Comparison of ENCODE assay signal across 8 cellular contexts in the genomic region with DNA sequence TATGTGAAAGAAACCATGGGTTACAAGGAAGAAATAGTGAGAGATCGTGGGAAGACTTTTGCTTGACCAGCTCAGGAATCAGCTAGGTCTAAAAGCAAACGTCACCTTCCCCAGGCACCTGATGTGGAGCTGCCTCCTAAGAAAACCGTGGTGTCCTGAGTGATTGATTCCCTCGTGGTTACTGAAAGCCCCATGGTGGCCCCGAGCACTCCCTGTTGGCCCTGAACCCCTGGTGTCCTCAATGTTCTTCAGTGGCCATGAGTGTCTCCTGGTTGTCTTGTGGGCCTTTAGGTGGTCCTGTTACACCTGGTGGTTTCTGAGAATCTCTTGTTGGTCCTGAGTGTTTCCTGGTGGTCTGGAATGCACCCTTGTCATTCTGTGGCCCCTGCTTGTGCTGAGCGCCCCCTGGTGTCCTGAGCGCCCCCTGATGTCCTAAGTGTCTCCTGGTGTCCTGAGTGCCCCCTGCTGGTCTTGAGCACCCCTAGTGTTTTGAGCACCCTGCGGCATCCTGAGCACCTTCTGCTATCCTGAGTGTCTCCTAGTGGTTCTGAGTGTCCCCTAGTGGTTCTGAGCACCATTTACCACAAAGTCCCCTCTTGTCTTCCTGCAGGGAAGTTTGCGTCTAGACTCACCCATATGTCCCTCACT.
DNase-seq lines count a peak whose midpoint lies in the region; ATAC-seq and TF ChIP-seq lines count a peak whose summit lies in the region.
"Had no signal": no experiment of that assay in that cellular context is flagged by ENCODE, and none has a peak within 500 bp of the region (broad histone marks: within the 10 kb centered on the region; RNA-seq: fewer than 3 reads in every experiment).

No MANE protein-coding gene starts in this region.

- no peaks in the 10 kb centered on the region for H3K36me3 Mint-ChIP-seq in activated CD4-positive, alpha-beta T cell treated with anti-CD3 and anti-CD28 coated beads, Interleukin-2, amount 10 ng/mL, durations not matched to agents 24 days and 14 days (ENCODE audit: low read depth)

- no peaks in the 10 kb centered on the region for H3K36me3 ChIP-seq in esophagus squamous epithelium
- H3K36me3 ChIP-seq: thoracic aorta had no signal

- no peaks in the 10 kb centered on the region for H3K9me3 Mint-ChIP-seq in activated CD4-positive, alpha-beta T cell treated with anti-CD3 and anti-CD28 coated beads, Interleukin-2, amount 10 ng/mL, durations not matched to agents 24 days and 14 days

- ATAC-seq in GM18861 (IDR thresholded peaks at IDR 0.05; ENCODE audit: unreplicated experiment) (peak; percentile 48), GM18511 (IDR thresholded peaks at IDR 0.05; ENCODE audit: unreplicated experiment) (no peak)

- WGBS in esophagus squamous epithelium, 2 donors, result 56 to 77% methylated on average over 7 to 9 of the region's 9 CpGs

- H3K4me3 Mint-ChIP-seq in activated CD4-positive, alpha-beta T cell treated with anti-CD3 and anti-CD28 coated beads, Interleukin-2, amount 10 ng/mL, durations not matched to agents 24 days and 14 days, result no peak overlapping the region

- no peak for TF ChIP-seq POLR2A in esophagus squamous epithelium (IDR thresholded peaks at IDR 0.05)

- peaks cover 0 to 18% (median 0%) of the 10 kb centered on the region in 4 donors for H3K27me3 ChIP-seq in esophagus squamous epithelium

- peak in 5 of 6 experiments; percentile 19 to 60 (median 40) for TF ChIP-seq CTCF in esophagus squamous epithelium (IDR thresholded peaks at IDR 0.05)

- peaks cover 9% of the 10 kb centered on the region for H3K4me1 Mint-ChIP-seq in activated CD4-positive, alpha-beta T cell treated with anti-CD3 and anti-CD28 coated beads, Interleukin-2, amount 10 ng/mL, durations not matched to agents 24 days and 14 days

- H3K9me3 ChIP-seq in esophagus squamous epithelium, result no peaks in the 10 kb centered on the region
- H3K9me3 ChIP-seq: thoracic aorta had no signal

- no peaks in the 10 kb centered on the region for H3K27me3 Mint-ChIP-seq in activated CD4-positive, alpha-beta T cell treated with anti-CD3 and anti-CD28 coated beads, Interleukin-2, amount 10 ng/mL, durations not matched to agents 24 days and 14 days

- H3K27ac ChIP-seq in esophagus squamous epithelium, result no peak overlapping the region
- H3K27ac ChIP-seq: thoracic aorta had no signal

- DNase-seq in M059J (ENCODE audit: low read depth) (peak; percentile 20), esophagus squamous epithelium (lab: John Stamatoyannopoulos, UW) (no peak), NCI-H2081 treated with DMSO at 0.1 percent for 48 hours (lab: John Stamatoyannopoulos, UW) (no peak)
- peak; percentile 94 for DNase-seq in activated CD4-positive, alpha-beta T cell treated with anti-CD3 and anti-CD28 coated beads, Interleukin-2, amount 10 ng/mL, durations not matched to agents 24 days and 14 days
- peak; percentile 65 for DNase-seq in stimulated activated CD8-positive, alpha-beta memory T cell treated with anti-CD3 and anti-CD28 coated beads, Interleukin-12 subunit alpha, Interleukin-12 subunit beta, amount 100 ng/mL, for 1 hour (ENCODE audit: low read depth)

- no peak overlapping the region for H3K27ac Mint-ChIP-seq in activated CD4-positive, alpha-beta T cell treated with anti-CD3 and anti-CD28 coated beads, Interleukin-2, amount 10 ng/mL, durations not matched to agents 24 days and 14 days

- H3K4me3 ChIP-seq in esophagus squamous epithelium, result no peak overlapping the region
- H3K4me3 ChIP-seq: thoracic aorta had no signal

- intact Hi-C loops in activated CD4-positive, alpha-beta T cell treated with anti-CD3 and anti-CD28 coated beads, Interleukin-2, amount 10 ng/mL, durations not matched to agents 24 days and 14 days (cut with micrococcal nuclease), result loop anchor here (1.0 to 5.0 kb wide), 2 partner anchors 32 to 98 kb away; no protein-coding TSS in a partner anchor
- intact Hi-C loops in esophagus squamous epithelium (cut with DNase I), result no loop called here

- no peaks in the 10 kb centered on the region for H3K4me1 ChIP-seq in esophagus squamous epithelium

Comparison
In these comparisons a context has a peak if more than half of its experiments do, and no peak if none do; other contexts are left out.
1. DNase-seq: peak in M059J (single experiment), activated CD4-positive, alpha-beta T cell treated with anti-CD3 and anti-CD28 coated beads, Interleukin-2, amount 10 ng/mL, durations not matched to agents 24 days and 14 days (single experiment) and stimulated activated CD8-positive, alpha-beta memory T cell treated with anti-CD3 and anti-CD28 coated beads, Interleukin-12 subunit alpha, Interleukin-12 subunit beta, amount 100 ng/mL, for 1 hour (single experiment); none in esophagus squamous epithelium (single experiment) and NCI-H2081 treated with DMSO at 0.1 percent for 48 hours (single experiment).